10 cellular contexts compared by ENCODE assay signal in the genomic region with DNA sequence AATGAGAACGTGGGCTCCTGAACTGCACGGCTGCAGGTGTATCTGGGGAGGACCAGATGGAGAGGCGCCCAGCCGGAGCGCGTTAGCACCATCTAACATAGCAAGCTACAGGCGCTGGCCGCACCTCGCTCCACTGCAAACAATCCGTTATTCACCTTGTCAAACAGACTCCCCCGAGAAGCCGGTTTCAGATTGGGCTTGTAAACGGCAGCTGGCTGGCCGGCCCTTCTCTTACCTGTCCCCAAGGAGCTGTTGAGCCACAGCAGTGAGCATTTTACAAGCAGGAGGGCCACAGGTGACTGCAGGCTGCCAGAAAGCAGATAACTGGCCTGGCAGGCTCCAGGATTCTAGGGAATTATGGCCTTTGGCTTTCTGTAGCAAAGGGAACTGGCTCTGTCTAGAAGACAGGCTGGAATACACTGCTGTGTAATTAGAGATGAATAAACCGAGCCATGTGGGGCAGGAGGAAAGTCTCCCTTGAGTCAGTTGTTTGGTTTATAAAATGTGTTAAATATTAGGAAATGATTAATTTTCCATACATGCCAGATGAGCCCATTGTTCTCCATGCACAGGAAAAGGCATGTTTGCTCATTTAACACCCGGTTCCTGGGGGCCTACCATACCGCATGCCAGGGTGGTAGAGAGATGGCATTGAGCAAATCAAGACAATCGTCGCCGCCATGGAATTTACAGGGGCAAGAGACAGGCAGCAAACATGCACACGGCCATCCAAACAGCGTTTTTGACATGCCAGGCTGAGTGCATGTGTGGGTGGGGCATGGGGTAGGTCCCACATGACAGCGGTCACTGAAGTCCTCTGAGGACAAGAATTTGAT.
DNase-seq lines count a peak whose midpoint lies in the region; ATAC-seq and TF ChIP-seq lines count a peak whose summit lies in the region.
"Had no signal": no experiment of that assay in that cellular context is flagged by ENCODE, and none has a peak within 500 bp of the region (broad histone marks: within the 10 kb centered on the region; RNA-seq: fewer than 3 reads in every experiment).

No MANE protein-coding gene starts in this region.

- no peak for ATAC-seq in activated naive CD4-positive, alpha-beta T cell treated with anti-CD3 and anti-CD28 coated beads, Interleukin-2, amount 50 U/mL, for 72 hours
- ATAC-seq in HG03354 (IDR thresholded peaks at IDR 0.05; ENCODE audit: poor library complexity, severe bottlenecking, unreplicated experiment) (no peak), HG03520 (IDR thresholded peaks at IDR 0.05; ENCODE audit: unreplicated experiment) (no peak)
- ATAC-seq: SK-N-SH treated with all-trans-retinoic acid at 6 μM for 48 hours had no signal

- H3K4me1 Mint-ChIP-seq in activated naive CD4-positive, alpha-beta T cell treated with anti-CD3 and anti-CD28 coated beads, Interleukin-2, amount 10 ng/mL, durations not matched to agents 7 days and 5 days: peaks cover 17% of the 10 kb centered on the region

- H3K27ac ChIP-seq in stomach (no peak overlapping the region), coronary artery (no peak overlapping the region)
- H3K27ac ChIP-seq: suprapubic skin had no signal

- H3K4me3 ChIP-seq in stomach (no peak overlapping the region), coronary artery (no peak overlapping the region)
- H3K4me3 ChIP-seq: suprapubic skin had no signal

- peaks cover 13 to 28% (median 18%) of the 10 kb centered on the region in 4 donors for H3K4me1 ChIP-seq in stomach
- H3K4me1 ChIP-seq: suprapubic skin had no signal

- no peak for DNase-seq in activated naive CD4-positive, alpha-beta T cell treated with anti-CD3 and anti-CD28 coated beads, Interleukin-2, amount 50 U/mL, for 72 hours (ENCODE audit: low spot score in 2 of 2)
- DNase-seq in activated naive CD4-positive, alpha-beta T cell treated with anti-CD3 and anti-CD28 coated beads, Interleukin-2, amount 10 ng/mL, durations not matched to agents 7 days and 5 days: no peak
- peak; percentile 49 for DNase-seq in NCI-H2081 treated with DMSO at 0.1 percent for 48 hours (lab: John Stamatoyannopoulos, UW)
- DNase-seq in fibroblast of gingiva (ENCODE audit: low read depth): peak; percentile 36
- DNase-seq in stomach: peak; percentile 71
- DNase-seq in coronary artery (ENCODE audit: low spot score): no peak

- no peak for TF ChIP-seq EP300 in stomach (IDR thresholded peaks at IDR 0.05)

- TF ChIP-seq CTCF in stomach (IDR thresholded peaks at IDR 0.05): no peak
- no peak for TF ChIP-seq CTCF in coronary artery (IDR thresholded peaks at IDR 0.05)

- H3K27me3 ChIP-seq in stomach: no peaks in the 10 kb centered on the region
- H3K27me3 ChIP-seq: suprapubic skin had no signal

- CTCF ChIA-PET in activated naive CD4-positive, alpha-beta T cell treated with anti-CD3 and anti-CD28 coated beads, Interleukin-2, amount 10 ng/mL, durations not matched to agents 7 days and 5 days (lab: Charles Lee): interaction anchor here (1.1 kb wide), 1 partner anchor 212 kb away, joined by 3 read pairs; no protein-coding TSS in a partner anchor

- H3K27me3 Mint-ChIP-seq in activated naive CD4-positive, alpha-beta T cell treated with anti-CD3 and anti-CD28 coated beads, Interleukin-2, amount 10 ng/mL, durations not matched to agents 7 days and 5 days: no peaks in the 10 kb centered on the region

- H3K9me3 Mint-ChIP-seq in activated naive CD4-positive, alpha-beta T cell treated with anti-CD3 and anti-CD28 coated beads, Interleukin-2, amount 50 U/mL, for 72 hours: no peaks in the 10 kb centered on the region
- H3K9me3 Mint-ChIP-seq in activated naive CD4-positive, alpha-beta T cell treated with anti-CD3 and anti-CD28 coated beads, Interleukin-2, amount 10 ng/mL, durations not matched to agents 7 days and 5 days: no peaks in the 10 kb centered on the region

- intact Hi-C loops in stomach (cut with DNase I; ENCODE audit: low total_unique reads): no loop called here

- no peak for TF ChIP-seq POLR2A in stomach (IDR thresholded peaks at IDR 0.05)

- H3K36me3 Mint-ChIP-seq in activated naive CD4-positive, alpha-beta T cell treated with anti-CD3 and anti-CD28 coated beads, Interleukin-2, amount 50 U/mL, for 72 hours: peaks cover 4 to 7% of the 10 kb centered on the region in 2 donors
- peaks cover 15% of the 10 kb centered on the region for H3K36me3 Mint-ChIP-seq in activated naive CD4-positive, alpha-beta T cell treated with anti-CD3 and anti-CD28 coated beads, Interleukin-2, amount 10 ng/mL, durations not matched to agents 7 days and 5 days

- no peak overlapping the region for H3K4me3 Mint-ChIP-seq in activated naive CD4-positive, alpha-beta T cell treated with anti-CD3 and anti-CD28 coated beads, Interleukin-2, amount 10 ng/mL, durations not matched to agents 7 days and 5 days

- no peaks in the 10 kb centered on the region for H3K9me3 ChIP-seq in stomach
- H3K9me3 ChIP-seq: suprapubic skin had no signal

- 32 to 62% (median 42%) methylated on average over 22 to 23 of the region's 23 CpGs for WGBS in stomach, 5 donors

- H3K27ac Mint-ChIP-seq in activated naive CD4-positive, alpha-beta T cell treated with anti-CD3 and anti-CD28 coated beads, Interleukin-2, amount 50 U/mL, for 72 hours: peak overlapping the region; percentile 35 to 56
- H3K27ac Mint-ChIP-seq in activated naive CD4-positive, alpha-beta T cell treated with anti-CD3 and anti-CD28 coated beads, Interleukin-2, amount 10 ng/mL, durations not matched to agents 7 days and 5 days: no peak overlapping the region

- no peaks in the 10 kb centered on the region for H3K36me3 ChIP-seq in stomach
- H3K36me3 ChIP-seq: suprapubic skin had no signal

Comparison
In these comparisons a context has a peak if more than half of its experiments do, and no peak if none do; other contexts are left out.
1. DNase-seq: peak in NCI-H2081 treated with DMSO at 0.1 percent for 48 hours (single experiment), fibroblast of gingiva (single experiment) and stomach (single experiment); none in activated naive CD4-positive, alpha-beta T cell treated with anti-CD3 and anti-CD28 coated beads, Interleukin-2, amount 50 U/mL, for 72 hours (0 of 2), activated naive CD4-positive, alpha-beta T cell treated with anti-CD3 and anti-CD28 coated beads, Interleukin-2, amount 10 ng/mL, durations not matched to agents 7 days and 5 days (single experiment) and coronary artery (single experiment).